ENCODE assay signal across 24 cellular contexts in the genomic region with DNA sequence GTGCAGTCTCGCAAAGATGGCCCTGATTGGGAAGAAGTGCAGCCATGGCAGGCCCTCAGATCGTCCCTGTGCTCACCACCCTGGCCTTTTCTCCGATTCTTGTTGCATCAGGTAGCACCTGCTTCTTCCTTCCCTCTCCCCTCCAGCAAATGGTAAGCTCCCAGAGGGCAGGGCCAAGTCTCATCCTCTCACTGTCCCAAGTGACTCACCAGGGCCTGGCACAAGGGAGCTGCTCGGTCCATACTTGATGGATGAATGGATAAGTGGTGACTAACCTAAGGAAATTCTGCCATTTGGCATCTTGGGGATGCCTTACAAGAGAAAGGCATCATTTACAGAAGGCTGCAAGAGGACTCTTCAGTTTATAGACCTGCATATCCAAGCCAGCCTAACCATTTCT.
DNase-seq lines count a peak whose midpoint lies in the region; ATAC-seq and TF ChIP-seq lines count a peak whose summit lies in the region.
"Had no signal": no experiment of that assay in that cellular context is flagged by ENCODE, and none has a peak within 500 bp of the region (broad histone marks: within the 10 kb centered on the region; RNA-seq: fewer than 3 reads in every experiment).

No MANE protein-coding gene starts in this region.

- H3K27me3 ChIP-seq in GM23248 (replicated peaks; ENCODE audit: insufficient read depth) (peaks cover 6% of the 10 kb centered on the region; the same call in 1 of the 2 replicates), PC-3 (ENCODE audit: low read length) (peaks cover 4% of the 10 kb centered on the region; the same call in 1 of the 2 replicates), endodermal cell (ENCODE audit: control insufficient read depth, insufficient read depth, low read length, poor library complexity, severe bottlenecking) (no peaks in the 10 kb centered on the region), neuronal stem cell (ENCODE audit: control insufficient read depth in 3 of 3, insufficient read depth in 3 of 3, low read depth in 1 of 3, low read length in 3 of 3) (peaks cover 0 to 4% (median 0%) of the 10 kb centered on the region in 3 experiments), smooth muscle cell (ENCODE audit: low read depth) (peaks cover 19% of the 10 kb centered on the region)
- H3K27me3 ChIP-seq: BLaER1 treated with 17β-estradiol and CSF1 and Interleukin-3, amounts not matched to agents 10 nM and 100 nM had no signal

- WGBS in GM23248 (ENCODE audit: low coverage in 1 of 2, low lambda C conversion rate in 2 of 2, missing lambda C conversion rate in 2 of 2), 2 experiments: 65 to 77% methylated on average over 4 of the region's 4 CpGs
- WGBS in endodermal cell (ENCODE audit: insufficient coverage in 1 of 2, insufficient read length in 1 of 2), 2 experiments: 85 to 91% methylated on average over 4 of the region's 4 CpGs
- no CpG with 5 or more reads among the region's 4 CpGs for WGBS in neuronal stem cell (ENCODE audit: extremely low coverage in 2 of 2, insufficient read length in 2 of 2, insufficient replicate concordance in 1 of 2), 2 donors
- WGBS in smooth muscle cell (ENCODE audit: low lambda C conversion rate): 93% methylated on average over 4 of the region's 4 CpGs

- intact Hi-C loops in PC-3 (cut with micrococcal nuclease): no loop called here

- H3K23ac ChIP-seq in neuronal stem cell (ENCODE audit: low read depth, low read length, poor library complexity): peak overlapping the region; percentile 35

- no peak overlapping the region for H3K4me3 Mint-ChIP-seq in endodermal cell
- H3K4me3 Mint-ChIP-seq: CD4-positive, alpha-beta T cell; GM23338 had no signal

- no peak overlapping the region for H2BK15ac ChIP-seq in neuronal stem cell (ENCODE audit: low read length)

- H3K4me1 ChIP-seq in GM23248 (ENCODE audit: insufficient read depth): no peaks in the 10 kb centered on the region
- H3K4me1 ChIP-seq in PC-3 (ENCODE audit: insufficient read depth, low read length): no peaks in the 10 kb centered on the region
- H3K4me1 ChIP-seq in endodermal cell (ENCODE audit: control insufficient read depth, insufficient read depth, low read length): no peaks in the 10 kb centered on the region
- peaks cover 0 to under 1% of the 10 kb centered on the region in 2 donors for H3K4me1 ChIP-seq in neuronal stem cell (ENCODE audit: control insufficient read depth in 2 of 2, insufficient read depth in 1 of 2, low read depth in 1 of 2, low read length in 2 of 2)
- H3K4me1 ChIP-seq in smooth muscle cell (ENCODE audit: low read depth): peaks cover 8% of the 10 kb centered on the region
- H3K4me1 ChIP-seq: A549 had no signal

- no peak overlapping the region for H2BK120ac ChIP-seq in neuronal stem cell (ENCODE audit: low read depth, low read length)

- H2BK5ac ChIP-seq in neuronal stem cell (ENCODE audit: low read length): no peak overlapping the region

- H3K9me2 ChIP-seq in GM23248 (ENCODE audit: insufficient read depth): no peaks in the 10 kb centered on the region
- H3K9me2 ChIP-seq in PC-3 (replicated peaks; ENCODE audit: low read length): no peaks in the 10 kb centered on the region

- TF ChIP-seq CTCF in PC-3 (conservative IDR thresholded peaks at IDR 0.05; ENCODE audit: low read depth, low read length) (no peak), endodermal cell (conservative IDR thresholded peaks at IDR 0.05) (no peak), smooth muscle cell (IDR thresholded peaks at IDR 0.05; ENCODE audit: borderline replicate concordance, insufficient read depth, poor library complexity, severe bottlenecking) (no peak)

- H3K27ac ChIP-seq in GM23248 (no peak overlapping the region), PC-3 (ENCODE audit: low read length) (no peak overlapping the region), endodermal cell (ENCODE audit: low read depth, low read length) (no peak overlapping the region), neuronal stem cell (replicated peaks; ENCODE audit: low read length) (no peak overlapping the region), smooth muscle cell (ENCODE audit: low read depth) (no peak overlapping the region)
- H3K27ac ChIP-seq: A549; BLaER1 treated with 17β-estradiol and CSF1 and Interleukin-3, amounts not matched to agents 10 nM and 100 nM; KMS-11; SK-N-MC had no signal

- H4K8ac ChIP-seq in neuronal stem cell (ENCODE audit: low read depth, low read length): no peak overlapping the region

- H3K4me3 ChIP-seq in GM23248: no peak overlapping the region
- no peak overlapping the region for H3K4me3 ChIP-seq in PC-3 (ENCODE audit: low read length)
- no peak overlapping the region for H3K4me3 ChIP-seq in endodermal cell (ENCODE audit: low read length)
- no peak overlapping the region for H3K4me3 ChIP-seq in neuronal stem cell (ENCODE audit: low read length in 2 of 2)
- H3K4me3 ChIP-seq in smooth muscle cell: no peak overlapping the region
- H3K4me3 ChIP-seq: A549; BLaER1 treated with 17β-estradiol and CSF1 and Interleukin-3, amounts not matched to agents 10 nM and 100 nM; GM23338; HAP-1; SK-N-MC had no signal

- no peaks in the 10 kb centered on the region for H3K9me3 Mint-ChIP-seq in endodermal cell
- H3K9me3 Mint-ChIP-seq: CD4-positive, alpha-beta T cell; GM23338 had no signal

- no peak for ATAC-seq in PC-3
- ATAC-seq in HG03457 (IDR thresholded peaks at IDR 0.05; ENCODE audit: unreplicated experiment): no peak
- ATAC-seq: A549, GM23338, Panc1 had no signal

- BruUV-seq in PC-3 (replicated peaks; lab: Mats Ljungman, UMichigan): no TSS peak

- H3K4me2 ChIP-seq in GM23248 (ENCODE audit: unreplicated experiment) (no peak overlapping the region), PC-3 (ENCODE audit: low read length) (no peak overlapping the region), neuronal stem cell (ENCODE audit: insufficient read depth, low read length, poor library complexity, severe bottlenecking) (no peak overlapping the region), smooth muscle cell (no peak overlapping the region)
- H3K4me2 ChIP-seq: A549; BLaER1 treated with 17β-estradiol and CSF1 and Interleukin-3, amounts not matched to agents 10 nM and 100 nM; GM23338; KMS-11 had no signal

- no peaks in the 10 kb centered on the region for H3K79me1 ChIP-seq in neuronal stem cell (ENCODE audit: low read depth, low read length)

- CTCF ChIA-PET in PC-3 (lab: Charles Lee): no interaction called here

- H3K36me3 ChIP-seq in GM23248 (ENCODE audit: low read depth): no peaks in the 10 kb centered on the region
- H3K36me3 ChIP-seq in PC-3 (ENCODE audit: low read depth, low read length): no peaks in the 10 kb centered on the region
- H3K36me3 ChIP-seq in endodermal cell (ENCODE audit: control insufficient read depth, insufficient read depth, low read length): no peaks in the 10 kb centered on the region
- no peaks in the 10 kb centered on the region for H3K36me3 ChIP-seq in neuronal stem cell (replicated peaks in 1 of 2; ENCODE audit: control insufficient read depth in 2 of 2, insufficient read depth in 2 of 2, low read length in 2 of 2)
- H3K36me3 ChIP-seq in smooth muscle cell (ENCODE audit: low read depth): no peaks in the 10 kb centered on the region
- H3K36me3 ChIP-seq: BLaER1 treated with 17β-estradiol and CSF1 and Interleukin-3, amounts not matched to agents 10 nM and 100 nM; HAP-1 had no signal

- peak; percentile 26 for DNase-seq in GM23248
- peak; percentile 1 for DNase-seq in PC-3
- DNase-seq in endodermal cell: peak; percentile 34
- DNase-seq in neuronal stem cell (ENCODE audit: low spot score): no peak
- DNase-seq in 8988T: no peak
- DNase-seq in smooth muscle cell (lab: John Stamatoyannopoulos, UW; ENCODE audit: unreplicated experiment): no peak
- DNase-seq: AML-193; CD4-positive, alpha-beta T cell; MV-4-11; NCI-H1105 treated with DMSO at 0.1 percent for 48 hours; NCI-H2029; NCI-H446; NCI-H526; NCI-H82; SIG-M5 had no signal

- H3K27me3 Mint-ChIP-seq in endodermal cell (ENCODE audit: insufficient read depth): peaks cover 6% of the 10 kb centered on the region
- H3K27me3 Mint-ChIP-seq: CD4-positive, alpha-beta T cell had no signal

- H3K27ac Mint-ChIP-seq in endodermal cell: no peak overlapping the region
- H3K27ac Mint-ChIP-seq: CD4-positive, alpha-beta T cell; GM23338; IgD-negative memory B cell had no signal

- no peak overlapping the region for H4K91ac ChIP-seq in neuronal stem cell (ENCODE audit: low read depth, low read length, poor library complexity)

- H3K36me3 Mint-ChIP-seq in endodermal cell (ENCODE audit: low read depth): no peaks in the 10 kb centered on the region

- H3K14ac ChIP-seq in neuronal stem cell (ENCODE audit: low read length): peak overlapping the region; percentile 10

- H4K20me1 ChIP-seq in GM23248 (ENCODE audit: insufficient read depth) (no peaks in the 10 kb centered on the region), PC-3 (ENCODE audit: low read length) (no peaks in the 10 kb centered on the region), smooth muscle cell (ENCODE audit: low read depth) (no peaks in the 10 kb centered on the region)
- H4K20me1 ChIP-seq: BLaER1 treated with 17β-estradiol and CSF1 and Interleukin-3, amounts not matched to agents 10 nM and 100 nM had no signal

- H3K79me2 ChIP-seq in GM23248 (ENCODE audit: insufficient read depth) (no peaks in the 10 kb centered on the region), PC-3 (ENCODE audit: low read length) (no peaks in the 10 kb centered on the region), smooth muscle cell (ENCODE audit: low read depth) (no peaks in the 10 kb centered on the region)

- POLR2A ChIA-PET in PC-3 (lab: Charles Lee; ENCODE audit: unreplicated experiment): no interaction called here

- H2AFZ ChIP-seq in GM23248 (no peak overlapping the region), PC-3 (ENCODE audit: low read length) (no peak overlapping the region), neuronal stem cell (ENCODE audit: low read length) (no peak overlapping the region), smooth muscle cell (ENCODE audit: low read depth) (no peak overlapping the region)
- H2AFZ ChIP-seq: GM23338 had no signal

- peak overlapping the region; percentile 46 for H3K18ac ChIP-seq in neuronal stem cell (ENCODE audit: low read length)

- H3K4me1 Mint-ChIP-seq in endodermal cell: peaks cover 5% of the 10 kb centered on the region

- no peak overlapping the region for H2BK12ac ChIP-seq in neuronal stem cell (ENCODE audit: low read length)

- in situ Hi-C loops in GM23248 (cut with MboI): no loop called here

- H3K9ac ChIP-seq in GM23248 (no peak overlapping the region), PC-3 (ENCODE audit: low read length) (no peak overlapping the region), endodermal cell (ENCODE audit: extremely low read depth, low read length, poor library complexity, severe bottlenecking) (no peak overlapping the region), neuronal stem cell (ENCODE audit: low read depth, low read length, poor library complexity) (no peak overlapping the region), smooth muscle cell (ENCODE audit: low read depth) (no peak overlapping the region)
- H3K9ac ChIP-seq: BLaER1 treated with 17β-estradiol and CSF1 and Interleukin-3, amounts not matched to agents 10 nM and 100 nM; KMS-11 had no signal

- H3F3A ChIP-seq in GM23248 (ENCODE audit: insufficient read depth): no peaks in the 10 kb centered on the region
- H3F3A ChIP-seq in PC-3 (ENCODE audit: low read length, unreplicated experiment): no peaks in the 10 kb centered on the region
- H3F3A ChIP-seq in smooth muscle cell (ENCODE audit: low read depth): no peaks in the 10 kb centered on the region

- no peak overlapping the region for H2AK5ac ChIP-seq in neuronal stem cell (ENCODE audit: low read depth, low read length)

- no peak overlapping the region for H3K4ac ChIP-seq in neuronal stem cell (ENCODE audit: low read length)

- no peaks in the 10 kb centered on the region for H3K9me3 ChIP-seq in GM23248 (ENCODE audit: low read depth)
- H3K9me3 ChIP-seq in PC-3 (ENCODE audit: low read length): no peaks in the 10 kb centered on the region
- H3K9me3 ChIP-seq in endodermal cell (ENCODE audit: control insufficient read depth, low read length): no peaks in the 10 kb centered on the region
- H3K9me3 ChIP-seq in neuronal stem cell (replicated peaks in 1 of 2; ENCODE audit: control insufficient read depth in 2 of 2, insufficient read depth in 1 of 2, low read depth in 1 of 2, low read length in 2 of 2): peaks cover 0 to 3% of the 10 kb centered on the region in 2 donors
- no peaks in the 10 kb centered on the region for H3K9me3 ChIP-seq in smooth muscle cell (replicated peaks; ENCODE audit: low read depth)
- H3K9me3 ChIP-seq: A549; BLaER1 treated with 17β-estradiol and CSF1 and Interleukin-3, amounts not matched to agents 10 nM and 100 nM; HAP-1 had no signal

Comparison
In these comparisons a context has a peak if more than half of its experiments do, and no peak if none do; other contexts are left out.
1. DNase-seq: peak in GM23248 (single experiment), PC-3 (single experiment) and endodermal cell (single experiment); none in neuronal stem cell (single experiment), 8988T (single experiment) and smooth muscle cell (single experiment).